In genomic region chr3:137032465-137033120, GRCh38 we compare ENCODE assay signal across 7 cellular contexts.
DNase-seq lines count a peak whose midpoint lies in the region; ATAC-seq and TF ChIP-seq lines count a peak whose summit lies in the region.

No MANE protein-coding gene starts in this region.

- in situ Hi-C loops in GM13977 (cut with MboI; ENCODE audit: low pct_unique_long_range_greater_than_20kb, low sequenced_read_pairs, unreplicated experiment), result no loop called here
- in situ Hi-C loops in T47D (cut with HindIII; ENCODE audit: low pct_unique_long_range_greater_than_20kb, low sequenced_read_pairs), result no loop called here

- peak; percentile 95 for TF ChIP-seq CTCF in GM13977 (IDR thresholded peaks at IDR 0.05; ENCODE audit: extremely low read depth, insufficient read depth, missing control alignments)

- DNase-seq in GM13977 (ENCODE audit: low spot score) (peak; percentile 81), NCI-H1930 (lab: John Stamatoyannopoulos, UW) (peak; percentile 50 to 73), UCSD-AML1 (lab: John Stamatoyannopoulos, UW; ENCODE audit: unreplicated experiment) (peak; percentile 73), T47D (ENCODE audit: low read depth in 1 of 2, low spot score in 1 of 2) (peak; percentile 79 to 88), iPS-NIHi11 (ENCODE audit: low spot score) (peak; percentile 92), smooth muscle cell of the brain vasculature (ENCODE audit: low read depth, low spot score) (peak; percentile 51)

- peak; percentile 92 for ATAC-seq in HG02884 (IDR thresholded peaks at IDR 0.05; ENCODE audit: unreplicated experiment)

Comparison
In these comparisons a context has a peak if more than half of its experiments do, and no peak if none do; other contexts are left out.
1. Peak in every context shown above with its lines: DNase-seq and ATAC-seq.